Comparison of ENCODE assay signal across 2 cellular contexts in genomic region chr3:171487382-171487781, GRCh38.
TF ChIP-seq lines count a peak whose summit lies in the region.

No MANE protein-coding gene starts in this region.

TF ChIP-seq in GM23338, 12 proteins besides CTCF, POLR2A, EP300 and RAD21 (continued from another document):
- TF ChIP-seq EZH2phosphoT487 (IDR thresholded peaks at IDR 0.05; ENCODE audit: unreplicated experiment), result no peak
- TF ChIP-seq POLR2AphosphoS5 (IDR thresholded peaks at IDR 0.05; ENCODE audit: low read depth), result no peak
TF ChIP-seq in GM23338: peak in this region for 0.

TF ChIP-seq in K562, 482 proteins besides CTCF, POLR2A, EP300 and RAD21 (continued from another document):
- peak; percentile 40; the same call in 1 of the 2 replicates for TF ChIP-seq SOX6 (IDR thresholded peaks at IDR 0.05)
- 0 out of 2 replicates have a peak, but pooled peaks have one; percentile 26 for TF ChIP-seq OTX1 (CRISPR knock-in tag; IDR thresholded peaks at IDR 0.05)
- TF ChIP-seq HDAC1 (IDR thresholded peaks at IDR 0.05), result peak in 1 of 2 experiments; percentile 46; a peak in 1 of 4 replicates
- peak; percentile 65 for TF ChIP-seq ARID1B (IDR thresholded peaks at IDR 0.05)
- no peak for TF ChIP-seq ZNF766 (CRISPR knock-in tag; conservative IDR thresholded peaks at IDR 0.05)
- TF ChIP-seq JUN (IDR thresholded peaks at IDR 0.05; ENCODE audit: borderline replicate concordance, low read depth, low read length), result peak; percentile 89
- no peak for TF ChIP-seq JUN (CRISPR knock-in tag; IDR thresholded peaks at IDR 0.05; ENCODE audit: borderline replicate concordance)
- peak; percentile 93 for TF ChIP-seq ZEB2 (IDR thresholded peaks at IDR 0.05)
- TF ChIP-seq CXXC5 (CRISPR knock-in tag; IDR thresholded peaks at IDR 0.05), result peak; percentile 28; the same call in 1 of the 2 replicates
- peak; percentile 34 to 61; a peak in 2 of 4 replicates for TF ChIP-seq KDM1A (IDR thresholded peaks at IDR 0.05)
- TF ChIP-seq ZBTB33 (CRISPR knock-in tag; IDR thresholded peaks at IDR 0.05), result no peak
- no peak for TF ChIP-seq NR2C2 (CRISPR knock-in tag; IDR thresholded peaks at IDR 0.05)
- TF ChIP-seq NR2C2 (tag; IDR thresholded peaks at IDR 0.05), result peak; percentile 77
- peak; percentile 91 for TF ChIP-seq ESRRA (IDR thresholded peaks at IDR 0.05; ENCODE audit: borderline replicate concordance, low read depth)
- TF ChIP-seq ETV6 (IDR thresholded peaks at IDR 0.05; ENCODE audit: borderline replicate concordance in 1 of 2, low read depth in 2 of 2, low read length in 1 of 2), result no peak
- no peak for TF ChIP-seq ETV6 (CRISPR knock-in tag; IDR thresholded peaks at IDR 0.05; ENCODE audit: borderline replicate concordance)
- TF ChIP-seq ATF3 (IDR thresholded peaks at IDR 0.05), result peak; percentile 87
- TF ChIP-seq ATF3 (CRISPR knock-in tag; conservative IDR thresholded peaks at IDR 0.05), result no peak
- no peak for TF ChIP-seq KLF16 (IDR thresholded peaks at IDR 0.05)
- peak; percentile 82; the same call in 1 of the 2 replicates for TF ChIP-seq SMARCE1 (IDR thresholded peaks at IDR 0.05)
- peak; percentile 77 for TF ChIP-seq SMARCA4 (IDR thresholded peaks at IDR 0.05)
- no peak for TF ChIP-seq PRDM10 (IDR thresholded peaks at IDR 0.05; ENCODE audit: partially characterized antibody)
- peak; percentile 25; the same call in 1 of the 2 replicates for TF ChIP-seq TEAD4 (IDR thresholded peaks at IDR 0.05; ENCODE audit: low read length)
- TF ChIP-seq TEAD4 (CRISPR knock-in tag; IDR thresholded peaks at IDR 0.05; ENCODE audit: borderline replicate concordance), result no peak
- TF ChIP-seq CBFA2T3 (IDR thresholded peaks at IDR 0.05), result peak; percentile 20; the same call in 1 of the 2 replicates
- peak; percentile 24; the same call in 1 of the 2 replicates for TF ChIP-seq TAL1 (IDR thresholded peaks at IDR 0.05)
- peak; percentile 71; the same call in 1 of the 2 replicates for TF ChIP-seq DPF2 (IDR thresholded peaks at IDR 0.05)
- TF ChIP-seq NR2C1 (IDR thresholded peaks at IDR 0.05), result no peak; the same call in 1 of the 2 replicates
- peak; percentile 70 for TF ChIP-seq NR2C1 (tag; IDR thresholded peaks at IDR 0.05)
- TF ChIP-seq CTBP1 (IDR thresholded peaks at IDR 0.05; ENCODE audit: borderline replicate concordance), result peak; percentile 84
- no peak for TF ChIP-seq CGGBP1 (CRISPR knock-in tag; IDR thresholded peaks at IDR 0.05)
- TF ChIP-seq KHSRP (IDR thresholded peaks at IDR 0.05), result no peak
- TF ChIP-seq JUND (IDR thresholded peaks at IDR 0.05; ENCODE audit: borderline replicate concordance, low read depth, low read length), result peak; percentile 89
- peak; percentile 91; the same call in 2 of the 3 replicates for TF ChIP-seq JUND (tag; IDR thresholded peaks at IDR 0.05; ENCODE audit: borderline replicate concordance, low read depth, low read length)
- no peak for TF ChIP-seq MIER1 (IDR thresholded peaks at IDR 0.05; ENCODE audit: low read depth)
- TF ChIP-seq MTA1 (IDR thresholded peaks at IDR 0.05; ENCODE audit: borderline replicate concordance), result peak; percentile 83; the same call in 1 of the 2 replicates
- TF ChIP-seq FOSL1 (tag; conservative IDR thresholded peaks at IDR 0.05), result peak; percentile 58; the same call in 1 of the 2 replicates
- peak in 1 of 2 experiments; percentile 58; a peak in 1 of 4 replicates for TF ChIP-seq RCOR1 (IDR thresholded peaks at IDR 0.05; ENCODE audit: borderline replicate concordance in 1 of 2, low read depth in 2 of 2, low read length in 2 of 2)
- no peak for TF ChIP-seq HDAC6 (IDR thresholded peaks at IDR 0.05; ENCODE audit: low read depth, low read length)
- no peak for TF ChIP-seq ZBTB8A (IDR thresholded peaks at IDR 0.05; ENCODE audit: partially characterized antibody)
- TF ChIP-seq EWSR1 (IDR thresholded peaks at IDR 0.05; ENCODE audit: borderline replicate concordance, low read depth, partially characterized antibody), result no peak
- 0 out of 2 replicates have a peak, but pooled peaks have one; percentile 33 for TF ChIP-seq SMAD4 (CRISPR knock-in tag; conservative IDR thresholded peaks at IDR 0.05)
- TF ChIP-seq ATF7 (IDR thresholded peaks at IDR 0.05), result peak; percentile 92
